In genomic region chr14:90986510-90986909, GRCh38 we compare ENCODE assay signal across 16 cellular contexts.
DNase-seq lines count a peak whose midpoint lies in the region; ATAC-seq, FAIRE-seq and TF ChIP-seq lines count a peak whose summit lies in the region.
"Had no signal": no experiment of that assay in that cellular context is flagged by ENCODE, and none has a peak within 500 bp of the region (broad histone marks: within the 10 kb centered on the region; RNA-seq: fewer than 3 reads in every experiment).

No MANE protein-coding gene starts in this region.

- H3K27ac Mint-ChIP-seq in activated B cell treated with CpG ODN at 0.5 μM for 24 hours (peak overlapping the region; percentile 42), memory B cell (no peak overlapping the region)
- H3K27ac Mint-ChIP-seq: activated naive CD8-positive, alpha-beta T cell treated with anti-CD3 and anti-CD28 coated beads, Interleukin-2, amount 50 U/mL, for 24 hours; nephron; T-cell had no signal

- no peak for TF ChIP-seq CTCF in activated B cell treated with CpG ODN at 0.5 μM for 24 hours (IDR thresholded peaks at IDR 0.05)

- intact Hi-C loops in activated B cell treated with CpG ODN at 0.5 μM for 24 hours (cut with micrococcal nuclease): loop anchor here (1.0 to 5.0 kb wide), 6 partner anchors 36 to 301 kb away; partner anchors contain the start of gene RPS6KA5

- POLR2A ChIA-PET in activated B cell treated with CpG ODN at 0.5 μM for 24 hours (lab: Charles Lee): interaction anchor here (1.0 to 1.8 kb wide), 5 partner anchors 23 to 603 kb away, joined by 3 to 8 read pairs (median 3); partner anchors contain the start of genes DGLUCY and RPS6KA5

- ATAC-seq in activated B cell treated with CpG ODN at 0.5 μM for 24 hours (ENCODE audit: low read depth) (no peak), memory B cell (ENCODE audit: low read depth) (peak; percentile 67), GM18870 (IDR thresholded peaks at IDR 0.05; ENCODE audit: unreplicated experiment) (no peak)
- ATAC-seq: activated naive CD8-positive, alpha-beta T cell treated with anti-CD3 and anti-CD28 coated beads, Interleukin-2, amount 50 U/mL, for 24 hours; T-cell had no signal

- H3K4me1 Mint-ChIP-seq in activated B cell treated with CpG ODN at 0.5 μM for 24 hours (peaks cover 24% of the 10 kb centered on the region), memory B cell (peaks cover 12% of the 10 kb centered on the region)
- H3K4me1 Mint-ChIP-seq: nephron had no signal

- no peak for DNase-seq in GM19239 (ENCODE audit: insufficient read length, low spot score)
- peak; percentile 32 to 57 for DNase-seq in NCI-H526 (lab: John Stamatoyannopoulos, UW)
- DNase-seq in activated B cell treated with CpG ODN at 0.5 μM for 24 hours: no peak
- no peak for DNase-seq in memory B cell (ENCODE audit: low spot score in 2 of 2)
- no peak for DNase-seq in midbrain (lab: John Stamatoyannopoulos, UW)
- no peak for DNase-seq in cerebellum (ENCODE audit: low spot score)
- no peak for DNase-seq in NCI-H128 (lab: John Stamatoyannopoulos, UW; ENCODE audit: unreplicated experiment)
- DNase-seq: activated CD4-positive, alpha-beta memory T cell treated with anti-CD3 and anti-CD28 coated beads for 36 hours; activated naive CD8-positive, alpha-beta T cell treated with anti-CD3 and anti-CD28 coated beads, Interleukin-2, amount 50 U/mL, for 24 hours; head of caudate nucleus; NCI-H1436; Right ventricle myocardium superior; stimulated activated CD4-positive, alpha-beta T cell treated with anti-CD3 and anti-CD28 coated beads, Interleukin-4, amount 100 ng/mL, for 1 hour; T-cell had no signal

- CTCF ChIA-PET in activated B cell treated with CpG ODN at 0.5 μM for 24 hours (lab: Charles Lee): interaction anchor here (0.8 to 7.7 kb wide), 7 partner anchors 23 to 298 kb away, joined by 3 to 97 read pairs (median 4); partner anchors contain the start of gene RPS6KA5

- H3K9me3 Mint-ChIP-seq in activated B cell treated with CpG ODN at 0.5 μM for 24 hours: no peaks in the 10 kb centered on the region
- H3K9me3 Mint-ChIP-seq in memory B cell: no peaks in the 10 kb centered on the region
- H3K9me3 Mint-ChIP-seq: activated CD4-positive, alpha-beta memory T cell treated with anti-CD3 and anti-CD28 coated beads for 36 hours; activated naive CD8-positive, alpha-beta T cell treated with anti-CD3 and anti-CD28 coated beads, Interleukin-2, amount 50 U/mL, for 24 hours; nephron; T-cell had no signal

- peak; percentile 55 for FAIRE-seq in GM19239 (lab: Jason Lieb, UNC)

- no peak overlapping the region for H3K4me3 Mint-ChIP-seq in activated B cell treated with CpG ODN at 0.5 μM for 24 hours
- H3K4me3 Mint-ChIP-seq in memory B cell: no peak overlapping the region
- H3K4me3 Mint-ChIP-seq: activated CD4-positive, alpha-beta memory T cell treated with anti-CD3 and anti-CD28 coated beads for 36 hours; activated naive CD8-positive, alpha-beta T cell treated with anti-CD3 and anti-CD28 coated beads, Interleukin-2, amount 50 U/mL, for 24 hours; nephron; T-cell had no signal

- no peaks in the 10 kb centered on the region for H3K27me3 Mint-ChIP-seq in activated B cell treated with CpG ODN at 0.5 μM for 24 hours
- H3K27me3 Mint-ChIP-seq in memory B cell: no peaks in the 10 kb centered on the region
- H3K27me3 Mint-ChIP-seq: activated CD4-positive, alpha-beta memory T cell treated with anti-CD3 and anti-CD28 coated beads for 36 hours; activated naive CD8-positive, alpha-beta T cell treated with anti-CD3 and anti-CD28 coated beads, Interleukin-2, amount 50 U/mL, for 24 hours; T-cell had no signal

- H3K36me3 Mint-ChIP-seq in activated B cell treated with CpG ODN at 0.5 μM for 24 hours (ENCODE audit: low read depth) (peaks cover 21% of the 10 kb centered on the region), memory B cell (peaks cover 12% of the 10 kb centered on the region)

Comparison
In these comparisons a context has a peak if more than half of its experiments do, and no peak if none do; other contexts are left out.
1. DNase-seq: peak in NCI-H526 (2 of 2); none in GM19239 (single experiment), activated B cell treated with CpG ODN at 0.5 μM for 24 hours (single experiment), memory B cell (0 of 2), midbrain (single experiment), cerebellum (single experiment) and NCI-H128 (single experiment).